14 cellular contexts compared by ENCODE assay signal in the genomic region with DNA sequence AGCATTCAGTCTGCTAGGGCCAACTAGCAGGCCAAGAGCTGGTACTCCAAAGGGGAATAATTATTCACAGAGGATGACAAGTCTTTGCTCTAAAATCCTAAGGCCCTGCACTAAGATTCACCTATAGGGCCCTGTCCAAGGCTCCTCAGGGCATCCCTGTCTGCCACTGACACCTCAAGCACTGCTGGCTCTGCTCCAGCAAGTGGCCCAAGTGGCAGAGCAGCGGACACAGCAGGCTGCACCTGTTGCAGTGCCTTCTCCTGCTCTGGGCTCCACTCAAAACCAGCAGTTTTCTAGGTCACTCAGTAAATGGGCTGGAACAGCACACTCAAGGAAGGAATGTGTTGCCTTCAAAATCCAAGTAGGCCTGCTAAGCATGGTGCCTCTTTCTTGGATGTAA. TPM values are rescaled to one million over a fixed set of nuclear protein-coding genes. Genes with fewer than 3 reads are reported as not detected.
DNase-seq lines count a peak whose midpoint lies in the region; TF ChIP-seq lines count a peak whose summit lies in the region.
"Had no signal": no experiment of that assay in that cellular context is flagged by ENCODE, and none has a peak within 500 bp of the region (broad histone marks: within the 10 kb centered on the region; RNA-seq: fewer than 3 reads in every experiment).

No MANE protein-coding gene starts in this region.

- 60 to 83% (median 72%) methylated on average over 1 of the region's 1 CpG for WGBS in spleen, 5 donors
- 67% methylated on average over 1 of the region's 1 CpG; no CpG with 5 or more reads in 1 of the 2 donors for WGBS in transverse colon (ENCODE audit: low coverage in 1 of 2), 2 donors

- intact Hi-C loops in spleen (cut with DNase I; ENCODE audit: low total_unique reads) (no loop called here), transverse colon (cut with DNase I; ENCODE audit: low total_unique reads) (no loop called here)

- H3K9me3 ChIP-seq in spleen: peaks cover 0 to 5% (median 0%) of the 10 kb centered on the region in 8 donors
- H3K9me3 ChIP-seq in transverse colon: no peaks in the 10 kb centered on the region
- H3K9me3 ChIP-seq: BLaER1 treated with 17β-estradiol and CSF1 and Interleukin-3, amounts not matched to agents 10 nM and 100 nM; HAP-1 had no signal

- no peak overlapping the region for H3K4me3 ChIP-seq in coronary artery
- H3K4me3 ChIP-seq in spleen: no peak overlapping the region
- no peak overlapping the region for H3K4me3 ChIP-seq in transverse colon
- H3K4me3 ChIP-seq: BLaER1 treated with 17β-estradiol and CSF1 and Interleukin-3, amounts not matched to agents 10 nM and 100 nM; HAP-1 had no signal

- DNase-seq in NCI-H2029 (lab: John Stamatoyannopoulos, UW): peak; percentile 29
- no peak for DNase-seq in NCI-H2029 treated with DMSO at 0.1 percent for 48 hours (lab: John Stamatoyannopoulos, UW)
- peak; percentile 45 for DNase-seq in DMS79 treated with DMSO at 0.1 percent for 48 hours (lab: John Stamatoyannopoulos, UW)
- peak; percentile 16 for DNase-seq in coronary artery (ENCODE audit: low spot score)
- DNase-seq in spleen: peak; percentile 45
- no peak for DNase-seq in stimulated activated CD8-positive, alpha-beta memory T cell treated with anti-CD3 and anti-CD28 coated beads, Interleukin-4, amount 100 ng/mL, for 48 hours
- DNase-seq in transverse colon: no peak
- DNase-seq: ACHN; CD4-positive, CD25-positive, alpha-beta regulatory T cell; GF-D8; GOT3 had no signal

- no peak for TF ChIP-seq EP300 in transverse colon (IDR thresholded peaks at IDR 0.05; ENCODE audit: low read depth)

- H3K36me3 ChIP-seq in spleen (no peaks in the 10 kb centered on the region), transverse colon (no peaks in the 10 kb centered on the region)
- H3K36me3 ChIP-seq: BLaER1 treated with 17β-estradiol and CSF1 and Interleukin-3, amounts not matched to agents 10 nM and 100 nM; HAP-1 had no signal

- H3K4me1 ChIP-seq in spleen: no peaks in the 10 kb centered on the region
- no peaks in the 10 kb centered on the region for H3K4me1 ChIP-seq in transverse colon
- H3K4me1 ChIP-seq: HAP-1 had no signal

- TF ChIP-seq CTCF in coronary artery (IDR thresholded peaks at IDR 0.05) (no peak), spleen (IDR thresholded peaks at IDR 0.05 in 8 of 11, conservative IDR thresholded peaks at IDR 0.05 in 3 of 11) (no peak), transverse colon (IDR thresholded peaks at IDR 0.05) (no peak)

- in situ Hi-C loops in transverse colon (cut with MboI; ENCODE audit: low pct_ligation_motif_present in 1 of 4, low pct_unique_long_range_greater_than_20kb in 1 of 4, low sequenced_read_pairs in 3 of 4): no loop called here

- TF ChIP-seq POLR2A in spleen (IDR thresholded peaks at IDR 0.05) (no peak), transverse colon (IDR thresholded peaks at IDR 0.05) (no peak)

- no peak overlapping the region for H3K27ac ChIP-seq in coronary artery
- H3K27ac ChIP-seq in spleen: no peak overlapping the region
- no peak overlapping the region for H3K27ac ChIP-seq in transverse colon
- H3K27ac ChIP-seq: BLaER1 treated with 17β-estradiol and CSF1 and Interleukin-3, amounts not matched to agents 10 nM and 100 nM had no signal

- H3K27me3 ChIP-seq in spleen (replicated peaks in 1 of 7) (no peaks in the 10 kb centered on the region), transverse colon (no peaks in the 10 kb centered on the region)
- H3K27me3 ChIP-seq: BLaER1 treated with 17β-estradiol and CSF1 and Interleukin-3, amounts not matched to agents 10 nM and 100 nM had no signal

RNA-seq across cellular contexts. Expression of gene SMOC2, which starts 36.4 kb away (rescaled TPM):
- total RNA-seq in spleen (1 to 10 TPM in 6 of 7 donors, under 1 TPM in 1; 0.94 to 3.1 (median 1.7) TPM), transverse colon (10 to 100 TPM in 2 of 4 donors, 1 to 10 TPM in 2; 5.8 to 14.5 (median 9.0) TPM)
- 1 to 10 TPM; 1.8 to 7.6 (median 4.5) TPM for polyA plus RNA-seq in spleen
- total RNA-seq: A172; CD4-positive, CD25-positive, alpha-beta regulatory T cell had no signal
- polyA plus RNA-seq: CD4-positive, CD25-positive, alpha-beta regulatory T cell had no signal

Comparison
In these comparisons a context has a peak if more than half of its experiments do, and no peak if none do; other contexts are left out.
1. DNase-seq: peak in NCI-H2029 (single experiment), DMS79 treated with DMSO at 0.1 percent for 48 hours (single experiment), coronary artery (single experiment) and spleen (single experiment); none in NCI-H2029 treated with DMSO at 0.1 percent for 48 hours (single experiment), stimulated activated CD8-positive, alpha-beta memory T cell treated with anti-CD3 and anti-CD28 coated beads, Interleukin-4, amount 100 ng/mL, for 48 hours (single experiment) and transverse colon (single experiment).